In genomic region chr5:33273985-33274384, GRCh38 we compare ENCODE assay signal across 21 cellular contexts.
"Had no signal": no experiment of that assay in that cellular context is flagged by ENCODE, and none has a peak within 500 bp of the region (broad histone marks: within the 10 kb centered on the region; RNA-seq: fewer than 3 reads in every experiment).

No MANE protein-coding gene starts in this region.

- H3K36me3 ChIP-seq: breast epithelium, neutrophil, right lobe of liver, transverse colon had no signal

- H3K4me3 ChIP-seq: breast epithelium, right lobe of liver, testis, transverse colon had no signal

- H3K9me3 ChIP-seq: breast epithelium, neutrophil, right lobe of liver, testis, transverse colon had no signal

- H3K4me1 ChIP-seq: breast epithelium, right lobe of liver, transverse colon had no signal

- H3K27ac ChIP-seq: breast epithelium, neutrophil, right lobe of liver, testis, transverse colon had no signal

- H3K27me3 ChIP-seq: breast epithelium, neutrophil, right lobe of liver, testis, transverse colon had no signal

- DNase-seq: activated CD4-positive, alpha-beta memory T cell treated with anti-CD3 and anti-CD28 coated beads, Interleukin-2, amount 10 ng/mL, durations not matched to agents 7 days and 5 days; activated CD4-positive, alpha-beta T cell treated with anti-CD3 and anti-CD28 coated beads for 1 hour; activated CD4-positive, alpha-beta T cell treated with anti-CD3 and anti-CD28 coated beads, Interleukin-2, amount 10 ng/mL, durations not matched to agents 7 days and 5 days; activated gamma-delta T cell treated with Interleukin-2 at 50 U/mL for 16 hours; activated naive CD4-positive, alpha-beta T cell treated with anti-CD3 and anti-CD28 coated beads, Interleukin-2, amount 50 U/mL, for 16 hours; activated T-cell treated with anti-CD3 and anti-CD28 coated beads, Interleukin-2, amount 50 U/mL, for 4 hours; effector CD4-positive, alpha-beta T cell; foreskin fibroblast; head of caudate nucleus; hypothalamus; mammary epithelial cell; naive B cell; nephron progenitor cell; right lobe of liver; stimulated activated CD4-positive, alpha-beta T cell treated with anti-CD3 and anti-CD28 coated beads, Interleukin-2, amount 100 ng/mL, for 48 hours; stimulated activated naive CD8-positive, alpha-beta T cell treated with anti-CD3 and anti-CD28 coated beads, Interleukin-15, Interleukin-2, amounts not matched to agents 100 U/mL and 50 U/mL, for 24 hours; T-helper 2 cell; testis; transverse colon had no signal
